In genomic region chr6:13194852-13195251, GRCh38 we compare ENCODE assay signal across 8 cellular contexts.
DNase-seq lines count a peak whose midpoint lies in the region; ATAC-seq and TF ChIP-seq lines count a peak whose summit lies in the region.

No MANE protein-coding gene starts in this region.

- DNase-seq in activated CD4-positive, alpha-beta T cell treated with anti-CD3 and anti-CD28 coated beads for 48 hours: peak; percentile 25
- no peak for DNase-seq in activated CD4-positive, alpha-beta T cell treated with anti-CD3 and anti-CD28 coated beads, Interleukin-2, amount 50 U/mL, for 4 hours
- DNase-seq in HPDE6-E6E7 (ENCODE audit: extremely low spot score) (peak; percentile 40), WERI-Rb-1 (peak; percentile 85), left ventricle myocardium inferior (no peak), retinal pigment epithelial cell (ENCODE audit: low read depth) (peak; percentile 16)

- peak; percentile 78 for TF ChIP-seq CTCF in WERI-Rb-1 (IDR thresholded peaks at IDR 0.05; ENCODE audit: low read depth, low read length)
- TF ChIP-seq CTCF in left ventricle myocardium inferior (IDR thresholded peaks at IDR 0.05; ENCODE audit: borderline replicate concordance): peak; percentile 53
- peak; percentile 74 for TF ChIP-seq CTCF in retinal pigment epithelial cell (conservative IDR thresholded peaks at IDR 0.05; ENCODE audit: low read depth, low read length)

- H3K9me3 ChIP-seq in WERI-Rb-1 (ENCODE audit: severe bottlenecking) (no peaks in the 10 kb centered on the region), left ventricle myocardium inferior (replicated peaks) (no peaks in the 10 kb centered on the region)

- H3K36me3 ChIP-seq in WERI-Rb-1 (no peaks in the 10 kb centered on the region), left ventricle myocardium inferior (no peaks in the 10 kb centered on the region)

- intact Hi-C loops in left ventricle myocardium inferior (cut with micrococcal nuclease): no loop called here

- H3K27me3 ChIP-seq in WERI-Rb-1 (ENCODE audit: insufficient read depth, low read depth, severe bottlenecking) (no peaks in the 10 kb centered on the region), left ventricle myocardium inferior (ENCODE audit: low read depth) (no peaks in the 10 kb centered on the region)

- no peak overlapping the region for H3K4me3 ChIP-seq in WERI-Rb-1 (ENCODE audit: low read depth, low read length)
- H3K4me3 ChIP-seq in left ventricle myocardium inferior: no peak overlapping the region
- no peak overlapping the region for H3K4me3 ChIP-seq in retinal pigment epithelial cell (ENCODE audit: low read length)

- ATAC-seq in GM21825 (IDR thresholded peaks at IDR 0.05; ENCODE audit: unreplicated experiment) (no peak), GM21515 (IDR thresholded peaks at IDR 0.05; ENCODE audit: unreplicated experiment) (no peak)

- H3K4me1 ChIP-seq in left ventricle myocardium inferior: peaks cover 15% of the 10 kb centered on the region

- H3K27ac ChIP-seq in WERI-Rb-1: no peak overlapping the region
- no peak overlapping the region for H3K27ac ChIP-seq in left ventricle myocardium inferior (replicated peaks)

Comparison
In these comparisons a context has a peak if more than half of its experiments do, and no peak if none do; other contexts are left out.
1. DNase-seq: peak in activated CD4-positive, alpha-beta T cell treated with anti-CD3 and anti-CD28 coated beads for 48 hours (single experiment), HPDE6-E6E7 (single experiment), WERI-Rb-1 (single experiment) and retinal pigment epithelial cell (single experiment); none in activated CD4-positive, alpha-beta T cell treated with anti-CD3 and anti-CD28 coated beads, Interleukin-2, amount 50 U/mL, for 4 hours (0 of 2) and left ventricle myocardium inferior (single experiment).
2. Peak in every context shown above with its lines, with median percentiles within 50 percentile points of each other: CTCF ChIP-seq.